ENCODE assay signal across 13 cellular contexts in the genomic region with DNA sequence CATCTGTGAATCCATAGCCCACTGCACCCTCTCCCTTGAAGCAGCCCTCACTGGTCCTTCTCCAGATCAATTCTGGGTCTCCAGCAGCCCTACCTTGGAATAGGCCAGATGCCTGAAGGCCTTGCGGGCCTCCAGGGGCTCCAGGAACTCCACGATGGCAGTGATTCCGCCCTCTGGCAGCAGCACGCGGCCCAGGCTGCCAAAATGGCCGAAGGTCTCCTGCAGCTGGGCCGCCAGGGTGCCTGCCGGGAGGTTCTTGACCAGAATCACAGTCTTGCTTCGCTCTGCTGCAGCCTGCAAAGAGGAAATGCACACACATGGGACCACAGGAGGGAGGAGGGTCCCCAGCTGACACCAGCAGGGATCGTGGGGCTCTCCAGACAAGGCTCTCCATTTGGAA. TPM values are rescaled to one million over a fixed set of nuclear protein-coding genes. Genes with fewer than 3 reads are reported as not detected.
A peak's percentile ranks its signal among the peaks of the same experiment; 100 is the strongest.
DNase-seq lines count a peak whose midpoint lies in the region; ATAC-seq and TF ChIP-seq lines count a peak whose summit lies in the region.
"Had no signal": no experiment of that assay in that cellular context is flagged by ENCODE, and none has a peak within 500 bp of the region (broad histone marks: within the 10 kb centered on the region; RNA-seq: fewer than 3 reads in every experiment).

No MANE protein-coding gene starts in this region.

- H2BK12ac ChIP-seq in neuronal stem cell (ENCODE audit: low read length): no peak overlapping the region

- H3K27me3 ChIP-seq in BLaER1 (no peaks in the 10 kb centered on the region), HUES48 (ENCODE audit: control insufficient read depth, insufficient read depth, low read length) (no peaks in the 10 kb centered on the region), ectodermal cell (ENCODE audit: control insufficient read depth, insufficient read depth, low read length, poor library complexity, severe bottlenecking) (no peaks in the 10 kb centered on the region), neuronal stem cell (ENCODE audit: control insufficient read depth in 3 of 3, insufficient read depth in 3 of 3, low read depth in 1 of 3, low read length in 3 of 3) (no peaks in the 10 kb centered on the region), Peyer's patch (no peaks in the 10 kb centered on the region), heart right ventricle (no peaks in the 10 kb centered on the region)

- DNase-seq in neuronal stem cell (ENCODE audit: low spot score) (no peak), Peyer's patch (no peak), heart right ventricle (no peak)
- DNase-seq: Caco-2; CD4-positive, alpha-beta T cell; GDM1; KG1 had no signal

- H4K20me1 ChIP-seq in BLaER1: no peaks in the 10 kb centered on the region

- TF ChIP-seq CTCF in Peyer's patch (IDR thresholded peaks at IDR 0.05): no peak
- TF ChIP-seq CTCF in heart right ventricle (IDR thresholded peaks at IDR 0.05): no peak

- H3K4me3 ChIP-seq in BLaER1: no peak overlapping the region
- H3K4me3 ChIP-seq in HUES48 (ENCODE audit: low read depth, low read length): no peak overlapping the region
- H3K4me3 ChIP-seq in ectodermal cell (ENCODE audit: insufficient read depth, low read depth, low read length): no peak overlapping the region
- no peak overlapping the region for H3K4me3 ChIP-seq in neuronal stem cell (ENCODE audit: low read length in 2 of 2)
- H3K4me3 ChIP-seq in Peyer's patch: no peak overlapping the region
- no peak overlapping the region for H3K4me3 ChIP-seq in heart right ventricle
- H3K4me3 ChIP-seq: HAP-1 had no signal

- no peak overlapping the region for H2BK15ac ChIP-seq in neuronal stem cell (ENCODE audit: low read length)

- H3K14ac ChIP-seq in neuronal stem cell (ENCODE audit: low read length): no peak overlapping the region

- peak overlapping the region; percentile 60 for H3K18ac ChIP-seq in neuronal stem cell (ENCODE audit: low read length)

- intact Hi-C loops in heart right ventricle (cut with DNase I): no loop called here

- no peak overlapping the region for H2AFZ ChIP-seq in neuronal stem cell (ENCODE audit: low read length)

- H3K9ac ChIP-seq in BLaER1: peak overlapping the region; percentile 41
- H3K9ac ChIP-seq in HUES48 (ENCODE audit: low read depth, low read length): no peak overlapping the region
- peak overlapping the region; percentile 31 for H3K9ac ChIP-seq in neuronal stem cell (ENCODE audit: low read depth, low read length, poor library complexity)

- TF ChIP-seq POLR2A in Peyer's patch (IDR thresholded peaks at IDR 0.05): no peak

- peak overlapping the region; percentile 64 for H3K27ac ChIP-seq in BLaER1
- peak overlapping the region; percentile 6 for H3K27ac ChIP-seq in HUES48 (ENCODE audit: low read depth, low read length)
- peak overlapping the region; percentile 16 for H3K27ac ChIP-seq in ectodermal cell (ENCODE audit: insufficient read depth, low read depth, low read length, poor library complexity, severe bottlenecking)
- H3K27ac ChIP-seq in neuronal stem cell (replicated peaks; ENCODE audit: low read length): no peak overlapping the region
- no peak overlapping the region for H3K27ac ChIP-seq in Peyer's patch
- H3K27ac ChIP-seq in heart right ventricle: no peak overlapping the region
- H3K27ac ChIP-seq: C4-2B had no signal

- no peaks in the 10 kb centered on the region for H3K9me3 ChIP-seq in BLaER1
- no peaks in the 10 kb centered on the region for H3K9me3 ChIP-seq in HUES48 (ENCODE audit: control insufficient read depth, insufficient read depth, low read length)
- H3K9me3 ChIP-seq in ectodermal cell (ENCODE audit: control insufficient read depth, low read length): no peaks in the 10 kb centered on the region
- no peaks in the 10 kb centered on the region for H3K9me3 ChIP-seq in neuronal stem cell (replicated peaks in 1 of 2; ENCODE audit: control insufficient read depth in 2 of 2, insufficient read depth in 1 of 2, low read depth in 1 of 2, low read length in 2 of 2)
- H3K9me3 ChIP-seq in Peyer's patch: no peaks in the 10 kb centered on the region
- no peaks in the 10 kb centered on the region for H3K9me3 ChIP-seq in heart right ventricle
- H3K9me3 ChIP-seq: Caco-2, HAP-1 had no signal

- 93 to 94% methylated on average over 10 of the region's 10 CpGs for WGBS in ectodermal cell, 2 experiments
- no CpG with 5 or more reads among the region's 10 CpGs for WGBS in neuronal stem cell (ENCODE audit: extremely low coverage in 2 of 2, insufficient read length in 2 of 2, insufficient replicate concordance in 1 of 2), 2 donors
- WGBS in heart right ventricle, 2 donors: 95% methylated on average over 10 of the region's 10 CpGs

- no peak overlapping the region for H2BK5ac ChIP-seq in neuronal stem cell (ENCODE audit: low read length)

- H3K4ac ChIP-seq in neuronal stem cell (ENCODE audit: low read length): no peak overlapping the region

- H2AK5ac ChIP-seq in neuronal stem cell (ENCODE audit: low read depth, low read length): peak overlapping the region; percentile 56

- peaks cover 96% of the 10 kb centered on the region for H3K36me3 ChIP-seq in BLaER1
- peaks cover 94% of the 10 kb centered on the region for H3K36me3 ChIP-seq in HUES48 (ENCODE audit: control insufficient read depth, insufficient read depth, low read length)
- H3K36me3 ChIP-seq in ectodermal cell (ENCODE audit: control insufficient read depth, insufficient read depth, low read length): peaks cover 15% of the 10 kb centered on the region
- peaks cover 13 to 78% of the 10 kb centered on the region in 2 donors for H3K36me3 ChIP-seq in neuronal stem cell (replicated peaks in 1 of 2; ENCODE audit: control insufficient read depth in 2 of 2, insufficient read depth in 2 of 2, low read length in 2 of 2)
- peaks cover 0 to 95% (median 0%) of the 10 kb centered on the region in 3 donors for H3K36me3 ChIP-seq in Peyer's patch
- H3K36me3 ChIP-seq in heart right ventricle: peaks cover 0 to 100% (median 60%) of the 10 kb centered on the region in 9 donors

- H4K91ac ChIP-seq in neuronal stem cell (ENCODE audit: low read depth, low read length, poor library complexity): no peak overlapping the region

- H3K79me1 ChIP-seq in neuronal stem cell (ENCODE audit: low read depth, low read length): no peaks in the 10 kb centered on the region

- ATAC-seq in heart right ventricle (no peak), GM21723 (IDR thresholded peaks at IDR 0.05; ENCODE audit: unreplicated experiment) (no peak)

- no peak overlapping the region for H2BK120ac ChIP-seq in neuronal stem cell (ENCODE audit: low read depth, low read length)

- H4K8ac ChIP-seq in neuronal stem cell (ENCODE audit: low read depth, low read length): no peak overlapping the region

- no peak overlapping the region for H3K23ac ChIP-seq in neuronal stem cell (ENCODE audit: low read depth, low read length, poor library complexity)

- peak overlapping the region; percentile 77 for H3K4me2 ChIP-seq in BLaER1
- H3K4me2 ChIP-seq in neuronal stem cell (ENCODE audit: insufficient read depth, low read length, poor library complexity, severe bottlenecking): no peak overlapping the region

- H3K4me1 ChIP-seq in BLaER1: peaks cover 22% of the 10 kb centered on the region
- no peaks in the 10 kb centered on the region for H3K4me1 ChIP-seq in HUES48 (ENCODE audit: control insufficient read depth, insufficient read depth, low read length)
- no peaks in the 10 kb centered on the region for H3K4me1 ChIP-seq in ectodermal cell (ENCODE audit: control insufficient read depth, insufficient read depth, low read length)
- peaks cover 0 to 2% of the 10 kb centered on the region in 2 donors for H3K4me1 ChIP-seq in neuronal stem cell (ENCODE audit: control insufficient read depth in 2 of 2, insufficient read depth in 1 of 2, low read depth in 1 of 2, low read length in 2 of 2)
- H3K4me1 ChIP-seq in Peyer's patch: no peaks in the 10 kb centered on the region
- H3K4me1 ChIP-seq in heart right ventricle: no peaks in the 10 kb centered on the region
- H3K4me1 ChIP-seq: Caco-2, HAP-1 had no signal

RNA-seq across cellular contexts. Expression of a gene that starts 26.3 kb away (rescaled TPM):
- 38.1 TPM for polyA plus RNA-seq in ectodermal cell (2013, experiment 1 of 4)
- 33.7 TPM for polyA plus RNA-seq in ectodermal cell (2013, experiment 2 of 4)
- 23.6 TPM for polyA plus RNA-seq in ectodermal cell (2013, experiment 3 of 4)
- polyA plus RNA-seq in ectodermal cell (2013, experiment 4 of 4): 28.3 TPM
- polyA plus RNA-seq in neuronal stem cell (2013, experiment 1 of 2): 11.9 TPM
- 11.5 TPM for polyA plus RNA-seq in neuronal stem cell (2013, experiment 2 of 2)
- total RNA-seq in Peyer's patch (100 to 1,000 TPM in 1 of 4 donors, 10 to 100 TPM in 3; 20.7 to 178 (median 48.0) TPM), heart right ventricle (10 to 100 TPM; 13.3 to 20.9 (median 16.2) TPM)
- 10 to 100 TPM; 14.1 to 26.6 TPM for polyA plus RNA-seq in heart right ventricle

Comparison
In these comparisons a context has a peak if more than half of its experiments do, and no peak if none do; other contexts are left out.
1. H3K27ac ChIP-seq: peak in BLaER1 (single experiment), HUES48 (single experiment) and ectodermal cell (single experiment); none in neuronal stem cell (single experiment), Peyer's patch (0 of 4) and heart right ventricle (0 of 10).